Comparison of ENCODE assay signal across 9 cellular contexts in genomic region chr3:187367561-187368103, GRCh38. TPM values are rescaled to one million over a fixed set of nuclear protein-coding genes. Genes with fewer than 3 reads are reported as not detected.
DNase-seq lines count a peak whose midpoint lies in the region; ATAC-seq, FAIRE-seq and TF ChIP-seq lines count a peak whose summit lies in the region.
"Had no signal": no experiment of that assay in that cellular context is flagged by ENCODE, and none has a peak within 500 bp of the region (broad histone marks: within the 10 kb centered on the region; RNA-seq: fewer than 3 reads in every experiment).

No MANE protein-coding gene starts in this region.

- H3K9me3 ChIP-seq in kidney (ENCODE audit: control insufficient read depth in 1 of 2, low read length in 2 of 2) (no peaks in the 10 kb centered on the region), subcutaneous abdominal adipose tissue (ENCODE audit: control insufficient read depth in 5 of 5, low read length in 5 of 5) (no peaks in the 10 kb centered on the region)

- FAIRE-seq in kidney (lab: Jason Lieb, UNC) = no peak

- ATAC-seq in HG03066 (IDR thresholded peaks at IDR 0.05; ENCODE audit: low read depth, unreplicated experiment) = peak; percentile 0
- ATAC-seq in GM19395 (IDR thresholded peaks at IDR 0.05; ENCODE audit: unreplicated experiment) = no peak
- ATAC-seq in foreskin keratinocyte = no peak

- peak overlapping the region in 1 of 2 donors; percentile 87 for H3K4me3 ChIP-seq in kidney (ENCODE audit: low read length in 2 of 2)
- peak overlapping the region in 4 of 5 donors; percentile 78 to 93 (median 81) for H3K4me3 ChIP-seq in subcutaneous abdominal adipose tissue (ENCODE audit: low read depth in 1 of 5, low read length in 5 of 5)

- H3K4me1 ChIP-seq in kidney (ENCODE audit: control insufficient read depth in 1 of 2, insufficient read depth in 1 of 2, low read depth in 1 of 2, low read length in 2 of 2) = peaks cover 0 to 2% of the 10 kb centered on the region in 2 donors
- peaks cover 0 to 23% (median 16%) of the 10 kb centered on the region in 5 donors for H3K4me1 ChIP-seq in subcutaneous abdominal adipose tissue (ENCODE audit: control insufficient read depth in 5 of 5, insufficient read depth in 5 of 5, low read length in 5 of 5)
- peaks cover 6% of the 10 kb centered on the region for H3K4me1 ChIP-seq in foreskin keratinocyte

- H3K9ac ChIP-seq in kidney (ENCODE audit: low read length in 2 of 2) = peak overlapping the region in 1 of 2 donors; percentile 95
- peak overlapping the region; percentile 66 to 100 (median 90) for H3K9ac ChIP-seq in subcutaneous abdominal adipose tissue (ENCODE audit: low read length in 5 of 5)

- intact Hi-C loops in kidney (cut with DNase I) = no loop called here

- TF ChIP-seq CTCF in kidney (IDR thresholded peaks at IDR 0.05; ENCODE audit: borderline replicate concordance, extremely low read depth, insufficient read depth) (no peak), foreskin keratinocyte (conservative IDR thresholded peaks at IDR 0.05) (no peak)

- H3K36me3 ChIP-seq in kidney (ENCODE audit: control insufficient read depth in 1 of 2, insufficient read depth in 2 of 2, low read length in 2 of 2) (peaks cover 0 to 7% of the 10 kb centered on the region in 2 donors), subcutaneous abdominal adipose tissue (ENCODE audit: control insufficient read depth in 5 of 5, insufficient read depth in 5 of 5, low read length in 5 of 5) (peaks cover 0 to 15% (median 4%) of the 10 kb centered on the region in 5 donors)

- peak overlapping the region; percentile 74 to 85 for H3K27ac ChIP-seq in kidney (ENCODE audit: low read depth in 2 of 2, low read length in 2 of 2)
- peak overlapping the region; percentile 87 for H3K27ac ChIP-seq in subcutaneous abdominal adipose tissue (ENCODE audit: low read depth, low read length)
- H3K27ac ChIP-seq in foreskin keratinocyte = no peak overlapping the region

- H3K27me3 ChIP-seq in subcutaneous abdominal adipose tissue (ENCODE audit: control insufficient read depth in 5 of 5, insufficient read depth in 4 of 5, low read length in 5 of 5) = no peaks in the 10 kb centered on the region
- H3K27me3 ChIP-seq in foreskin keratinocyte = peaks cover 5% of the 10 kb centered on the region

- DNase-seq in activated T-cell treated with anti-CD3 and anti-CD28 coated beads, Interleukin-2, amount 50 U/mL, for 48 hours = peak; percentile 29 to 30
- DNase-seq in kidney (peak; percentile 75), NCI-H510A treated with DMSO at 0.1 percent for 48 hours (lab: John Stamatoyannopoulos, UW) (no peak), foreskin keratinocyte (no peak), DMS53 (lab: John Stamatoyannopoulos, UW) (no peak)

RNA-seq across cellular contexts. Expression of gene RTP4, which starts 0.6 kb away (rescaled TPM):
- 8.4 TPM for total RNA-seq in kidney
- polyA plus RNA-seq in kidney (ENCODE audit: insufficient read depth, low read depth, low replicate concordance) = 5.4 TPM
- 0.07 and 0.14 TPM in 2 replicates for total RNA-seq in foreskin keratinocyte
- 0.06 and 0.08 TPM in 2 replicates for polyA plus RNA-seq in foreskin keratinocyte
- polyA plus RNA-seq: neural cell had no signal

Comparison
In these comparisons a context has a peak if more than half of its experiments do, and no peak if none do; other contexts are left out.
1. DNase-seq: peak in activated T-cell treated with anti-CD3 and anti-CD28 coated beads, Interleukin-2, amount 50 U/mL, for 48 hours (2 of 2) and kidney (single experiment); none in NCI-H510A treated with DMSO at 0.1 percent for 48 hours (single experiment), foreskin keratinocyte (0 of 2) and DMS53 (single experiment).